ENCODE assay signal across 1 cellular context in the genomic region with DNA sequence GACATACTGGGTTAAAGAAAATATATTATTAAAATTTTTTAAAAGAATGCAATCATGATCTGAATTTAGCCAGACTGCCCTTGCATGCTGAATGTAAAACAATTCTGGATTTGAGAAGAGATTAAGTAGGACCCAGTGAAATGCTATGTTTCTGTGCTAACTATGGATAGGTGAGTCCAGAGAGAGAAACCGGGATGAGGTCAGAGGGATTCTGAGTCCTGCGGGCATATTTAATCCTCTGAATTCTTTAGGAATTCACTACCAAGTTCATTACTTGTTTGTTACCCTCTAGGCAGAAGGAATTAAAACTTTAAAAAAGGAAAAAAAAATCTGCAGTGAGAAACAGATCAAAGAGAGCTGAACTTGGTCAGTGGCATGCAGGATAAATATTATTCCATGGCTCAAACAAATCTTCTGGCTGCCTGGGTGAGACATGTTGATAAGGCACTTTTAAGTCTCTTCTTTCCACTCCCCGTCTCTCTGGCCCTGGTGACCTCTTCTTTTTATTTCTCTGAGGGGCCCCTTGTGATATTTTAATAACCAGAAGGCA.
TF ChIP-seq lines count a peak whose summit lies in the region.

No MANE protein-coding gene starts in this region.

TF ChIP-seq in HepG2, 621 proteins besides CTCF, POLR2A, EP300 and RAD21:
- 0 out of 2 replicates have a peak, but pooled peaks have one; percentile 31 for TF ChIP-seq TCF7 (IDR thresholded peaks at IDR 0.05; ENCODE audit: low read depth)
- no peak for TF ChIP-seq ZNF777 (CRISPR knock-in tag; IDR thresholded peaks at IDR 0.05)
